ENCODE assay signal across 10 cellular contexts in the genomic region with DNA sequence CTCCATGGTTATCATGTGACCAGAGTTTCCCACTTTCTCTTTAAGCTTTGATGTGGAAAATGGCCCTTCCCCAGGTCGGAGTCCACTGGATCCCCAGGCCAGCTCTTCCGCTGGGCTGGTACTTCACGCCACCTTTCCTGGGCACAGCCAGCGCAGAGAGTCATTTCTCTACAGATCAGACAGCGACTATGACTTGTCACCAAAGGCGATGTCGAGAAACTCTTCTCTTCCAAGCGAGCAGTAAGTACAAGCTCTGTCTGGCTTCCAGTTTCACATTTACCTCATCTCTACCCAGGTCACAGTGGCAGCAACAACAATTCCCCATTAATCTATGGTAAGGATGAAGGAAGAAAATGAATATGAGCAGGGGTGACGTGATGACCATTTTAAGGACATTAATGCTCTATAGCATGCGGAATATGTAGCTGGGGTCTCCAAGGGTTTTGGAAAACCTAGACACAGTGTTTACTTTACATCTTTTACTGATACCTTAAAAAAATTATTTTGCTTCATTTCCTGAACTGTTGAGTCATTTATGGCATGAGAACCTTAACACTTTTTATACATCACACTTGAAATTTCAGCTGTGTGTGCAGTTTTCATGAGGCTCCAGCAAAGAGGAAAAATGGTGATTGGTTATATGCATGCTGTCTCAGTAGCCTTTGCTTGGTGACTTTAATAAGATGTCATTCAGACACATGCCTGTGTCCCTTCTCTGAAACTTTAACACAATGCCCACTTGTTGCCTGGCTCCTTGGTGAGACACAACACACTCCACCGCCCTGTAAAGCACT.
DNase-seq lines count a peak whose midpoint lies in the region; ATAC-seq, FAIRE-seq and TF ChIP-seq lines count a peak whose summit lies in the region.
"Had no signal": no experiment of that assay in that cellular context is flagged by ENCODE, and none has a peak within 500 bp of the region (broad histone marks: within the 10 kb centered on the region; RNA-seq: fewer than 3 reads in every experiment).

No MANE protein-coding gene starts in this region.

- no peaks in the 10 kb centered on the region for H3K27me3 ChIP-seq in MM.1S (replicated peaks; ENCODE audit: insufficient read depth, low read length)
- H3K27me3 ChIP-seq in WERI-Rb-1 (ENCODE audit: insufficient read depth, low read depth, severe bottlenecking) = no peaks in the 10 kb centered on the region
- H3K27me3 ChIP-seq: tibial nerve had no signal

- no peak for FAIRE-seq in HTR-8/SVneo (lab: Jason Lieb, UNC)

- H3K4me3 Mint-ChIP-seq in effector memory CD8-positive, alpha-beta T cell = peak overlapping the region; percentile 72 to 80

- H4K20me1 ChIP-seq in MM.1S (ENCODE audit: insufficient read depth, low read length) = no peaks in the 10 kb centered on the region

- H3K27me3 Mint-ChIP-seq in effector memory CD8-positive, alpha-beta T cell = no peaks in the 10 kb centered on the region

- no peaks in the 10 kb centered on the region for H3K79me2 ChIP-seq in MM.1S (ENCODE audit: low read length)

- H3K9ac ChIP-seq in MM.1S (ENCODE audit: low read length) = peak overlapping the region; percentile 52

- H3K9me2 ChIP-seq in MM.1S (replicated peaks; ENCODE audit: insufficient read depth, low read length) = no peaks in the 10 kb centered on the region

- H3K4me3 ChIP-seq in MM.1S (ENCODE audit: low read length) (peak overlapping the region; percentile 61), WERI-Rb-1 (ENCODE audit: low read depth, low read length) (no peak overlapping the region)
- H3K4me3 ChIP-seq: tibial nerve had no signal

- peak; percentile 22 for DNase-seq in GM13977 (ENCODE audit: low spot score)
- DNase-seq in MM.1S = peak; percentile 56
- DNase-seq in effector memory CD8-positive, alpha-beta T cell = peak in 2 of 3 experiments; percentile 12 to 43
- DNase-seq in WERI-Rb-1 = no peak
- DNase-seq in HTR-8/SVneo (ENCODE audit: insufficient read length, low spot score) = no peak
- no peak for DNase-seq in amygdala (lab: John Stamatoyannopoulos, UW)
- no peak for DNase-seq in NCI-H774 (lab: John Stamatoyannopoulos, UW)
- DNase-seq: DMS79 treated with DMSO at 0.1 percent for 48 hours had no signal

- no peaks in the 10 kb centered on the region for H3K9me3 Mint-ChIP-seq in effector memory CD8-positive, alpha-beta T cell

- peaks cover 5% of the 10 kb centered on the region for H3K36me3 Mint-ChIP-seq in effector memory CD8-positive, alpha-beta T cell (ENCODE audit: insufficient read depth)

- H3K36me3 ChIP-seq in MM.1S (replicated peaks; ENCODE audit: insufficient read depth, low read length) (no peaks in the 10 kb centered on the region), WERI-Rb-1 (no peaks in the 10 kb centered on the region)
- H3K36me3 ChIP-seq: tibial nerve had no signal

- peak overlapping the region; percentile 72 for H3K4me2 ChIP-seq in MM.1S (ENCODE audit: low read depth, low read length)

- peak overlapping the region; percentile 88 to 96 for H3K27ac Mint-ChIP-seq in effector memory CD8-positive, alpha-beta T cell

- no peaks in the 10 kb centered on the region for H3K9me3 ChIP-seq in MM.1S (replicated peaks; ENCODE audit: insufficient read depth, low read length)
- H3K9me3 ChIP-seq in WERI-Rb-1 (ENCODE audit: severe bottlenecking) = no peaks in the 10 kb centered on the region
- H3K9me3 ChIP-seq: tibial nerve had no signal

- H3K27ac ChIP-seq in MM.1S (ENCODE audit: low read length) (peak overlapping the region; percentile 36), WERI-Rb-1 (no peak overlapping the region)

- peaks cover 49% of the 10 kb centered on the region for H3K4me1 ChIP-seq in MM.1S (ENCODE audit: low read length)

- H3K4me1 Mint-ChIP-seq in effector memory CD8-positive, alpha-beta T cell (ENCODE audit: low read depth in 2 of 2) = peaks cover 16 to 37% of the 10 kb centered on the region in 2 donors

- in situ Hi-C loops in GM13977 (cut with MboI; ENCODE audit: low pct_unique_long_range_greater_than_20kb, low sequenced_read_pairs, unreplicated experiment) = loop anchor here (10.0 to 25.0 kb wide), 3 partner anchors 283 to 1035 kb away; no protein-coding TSS in a partner anchor

- H2AFZ ChIP-seq in MM.1S (ENCODE audit: low read length) = peak overlapping the region; percentile 38

- TF ChIP-seq CTCF in GM13977 (IDR thresholded peaks at IDR 0.05; ENCODE audit: extremely low read depth, insufficient read depth, missing control alignments) = no peak
- TF ChIP-seq CTCF in MM.1S (IDR thresholded peaks at IDR 0.05; ENCODE audit: low read length) = no peak
- no peak for TF ChIP-seq CTCF in WERI-Rb-1 (IDR thresholded peaks at IDR 0.05; ENCODE audit: low read depth, low read length)

- peaks cover 18% of the 10 kb centered on the region for H3F3A ChIP-seq in MM.1S (ENCODE audit: insufficient read depth, low read length)

- ATAC-seq in GM21529 (IDR thresholded peaks at IDR 0.05; ENCODE audit: unreplicated experiment) = peak; percentile 71
- peak; percentile 66 for ATAC-seq in effector memory CD8-positive, alpha-beta T cell (replicated peaks)

Comparison
In these comparisons a context has a peak if more than half of its experiments do, and no peak if none do; other contexts are left out.
1. DNase-seq: peak in GM13977 (single experiment), MM.1S (single experiment) and effector memory CD8-positive, alpha-beta T cell (2 of 3); none in WERI-Rb-1 (single experiment), HTR-8/SVneo (single experiment), amygdala (0 of 56) and NCI-H774 (single experiment).